ENCODE assay signal across 1 cellular context in the genomic region with DNA sequence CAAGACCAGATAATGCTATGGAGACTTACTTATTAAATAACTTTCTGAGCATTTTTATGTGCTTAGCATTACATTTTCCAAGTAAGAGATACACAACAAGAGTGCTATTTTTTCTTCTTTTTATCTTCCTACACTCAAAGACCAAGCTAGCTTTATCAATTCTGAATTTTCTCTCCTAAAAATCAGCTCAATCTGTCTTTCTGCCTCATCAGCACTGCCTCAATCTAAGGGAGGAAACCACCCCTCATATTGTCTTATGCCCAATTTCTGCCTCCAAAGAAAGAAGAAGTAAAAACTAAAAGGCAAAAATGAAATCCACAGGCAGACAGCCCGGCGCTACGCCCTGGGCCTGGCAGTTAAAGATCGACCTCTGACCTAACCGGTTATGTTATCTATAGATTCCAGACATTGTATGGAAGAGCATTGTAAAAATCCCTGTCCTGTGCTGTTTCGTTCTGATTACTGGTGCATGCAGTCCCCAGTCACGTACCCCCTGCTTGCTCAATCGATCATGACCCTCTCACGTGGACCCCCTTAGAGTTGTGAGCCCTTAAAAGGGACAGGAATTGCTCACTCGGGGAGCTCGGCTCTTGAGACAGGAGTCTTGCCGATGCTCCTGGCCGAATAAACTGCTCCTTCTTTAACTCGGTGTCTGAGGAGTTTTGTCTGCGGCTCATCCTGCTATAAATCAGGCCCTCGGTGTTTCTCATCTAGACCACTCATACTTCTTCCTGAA.
TF ChIP-seq lines count a peak whose summit lies in the region.

No MANE protein-coding gene starts in this region.

TF ChIP-seq in HepG2, 621 proteins besides CTCF, POLR2A, EP300 and RAD21 (continued from another document):
- TF ChIP-seq NR2C2 (CRISPR knock-in tag; IDR thresholded peaks at IDR 0.05; ENCODE audit: borderline replicate concordance) (peak; percentile 24; the same call in 1 of the 2 replicates), MIXL1 (CRISPR knock-in tag; IDR thresholded peaks at IDR 0.05) (0 out of 2 replicates have a peak, but pooled peaks have one; percentile 23), ARNTL (CRISPR knock-in tag; IDR thresholded peaks at IDR 0.05) (peak; percentile 69; the same call in 1 of the 2 replicates), RXRB (CRISPR knock-in tag; IDR thresholded peaks at IDR 0.05; ENCODE audit: borderline replicate concordance) (0 out of 2 replicates have a peak, but pooled peaks have one; percentile 28), CEBPG (CRISPR knock-in tag; IDR thresholded peaks at IDR 0.05) (peak; percentile 47; the same call in 1 of the 2 replicates), SALL1 (CRISPR knock-in tag; IDR thresholded peaks at IDR 0.05) (peak; percentile 65), ZBTB20 (CRISPR knock-in tag; IDR thresholded peaks at IDR 0.05; ENCODE audit: borderline replicate concordance, low read depth) (peak; percentile 86; the same call in 1 of the 2 replicates), SOX5 (CRISPR knock-in tag; IDR thresholded peaks at IDR 0.05; ENCODE audit: borderline replicate concordance) (peak; percentile 33; the same call in 1 of the 2 replicates)
- TF ChIP-seq, protein P1, sequence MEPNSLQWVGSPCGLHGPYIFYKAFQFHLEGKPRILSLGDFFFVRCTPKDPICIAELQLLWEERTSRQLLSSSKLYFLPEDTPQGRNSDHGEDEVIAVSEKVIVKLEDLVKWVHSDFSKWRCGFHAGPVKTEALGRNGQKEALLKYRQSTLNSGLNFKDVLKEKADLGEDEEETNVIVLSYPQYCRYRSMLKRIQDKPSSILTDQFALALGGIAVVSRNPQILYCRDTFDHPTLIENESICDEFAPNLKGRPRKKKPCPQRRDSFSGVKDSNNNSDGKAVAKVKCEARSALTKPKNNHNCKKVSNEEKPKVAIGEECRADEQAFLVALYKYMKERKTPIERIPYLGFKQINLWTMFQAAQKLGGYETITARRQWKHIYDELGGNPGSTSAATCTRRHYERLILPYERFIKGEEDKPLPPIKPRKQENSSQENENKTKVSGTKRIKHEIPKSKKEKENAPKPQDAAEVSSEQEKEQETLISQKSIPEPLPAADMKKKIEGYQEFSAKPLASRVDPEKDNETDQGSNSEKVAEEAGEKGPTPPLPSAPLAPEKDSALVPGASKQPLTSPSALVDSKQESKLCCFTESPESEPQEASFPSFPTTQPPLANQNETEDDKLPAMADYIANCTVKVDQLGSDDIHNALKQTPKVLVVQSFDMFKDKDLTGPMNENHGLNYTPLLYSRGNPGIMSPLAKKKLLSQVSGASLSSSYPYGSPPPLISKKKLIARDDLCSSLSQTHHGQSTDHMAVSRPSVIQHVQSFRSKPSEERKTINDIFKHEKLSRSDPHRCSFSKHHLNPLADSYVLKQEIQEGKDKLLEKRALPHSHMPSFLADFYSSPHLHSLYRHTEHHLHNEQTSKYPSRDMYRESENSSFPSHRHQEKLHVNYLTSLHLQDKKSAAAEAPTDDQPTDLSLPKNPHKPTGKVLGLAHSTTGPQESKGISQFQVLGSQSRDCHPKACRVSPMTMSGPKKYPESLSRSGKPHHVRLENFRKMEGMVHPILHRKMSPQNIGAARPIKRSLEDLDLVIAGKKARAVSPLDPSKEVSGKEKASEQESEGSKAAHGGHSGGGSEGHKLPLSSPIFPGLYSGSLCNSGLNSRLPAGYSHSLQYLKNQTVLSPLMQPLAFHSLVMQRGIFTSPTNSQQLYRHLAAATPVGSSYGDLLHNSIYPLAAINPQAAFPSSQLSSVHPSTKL (CRISPR knock-in tag; IDR thresholded peaks at IDR 0.05): peak; percentile 49; the same call in 1 of the 2 replicates
- TF ChIP-seq, protein P2, sequence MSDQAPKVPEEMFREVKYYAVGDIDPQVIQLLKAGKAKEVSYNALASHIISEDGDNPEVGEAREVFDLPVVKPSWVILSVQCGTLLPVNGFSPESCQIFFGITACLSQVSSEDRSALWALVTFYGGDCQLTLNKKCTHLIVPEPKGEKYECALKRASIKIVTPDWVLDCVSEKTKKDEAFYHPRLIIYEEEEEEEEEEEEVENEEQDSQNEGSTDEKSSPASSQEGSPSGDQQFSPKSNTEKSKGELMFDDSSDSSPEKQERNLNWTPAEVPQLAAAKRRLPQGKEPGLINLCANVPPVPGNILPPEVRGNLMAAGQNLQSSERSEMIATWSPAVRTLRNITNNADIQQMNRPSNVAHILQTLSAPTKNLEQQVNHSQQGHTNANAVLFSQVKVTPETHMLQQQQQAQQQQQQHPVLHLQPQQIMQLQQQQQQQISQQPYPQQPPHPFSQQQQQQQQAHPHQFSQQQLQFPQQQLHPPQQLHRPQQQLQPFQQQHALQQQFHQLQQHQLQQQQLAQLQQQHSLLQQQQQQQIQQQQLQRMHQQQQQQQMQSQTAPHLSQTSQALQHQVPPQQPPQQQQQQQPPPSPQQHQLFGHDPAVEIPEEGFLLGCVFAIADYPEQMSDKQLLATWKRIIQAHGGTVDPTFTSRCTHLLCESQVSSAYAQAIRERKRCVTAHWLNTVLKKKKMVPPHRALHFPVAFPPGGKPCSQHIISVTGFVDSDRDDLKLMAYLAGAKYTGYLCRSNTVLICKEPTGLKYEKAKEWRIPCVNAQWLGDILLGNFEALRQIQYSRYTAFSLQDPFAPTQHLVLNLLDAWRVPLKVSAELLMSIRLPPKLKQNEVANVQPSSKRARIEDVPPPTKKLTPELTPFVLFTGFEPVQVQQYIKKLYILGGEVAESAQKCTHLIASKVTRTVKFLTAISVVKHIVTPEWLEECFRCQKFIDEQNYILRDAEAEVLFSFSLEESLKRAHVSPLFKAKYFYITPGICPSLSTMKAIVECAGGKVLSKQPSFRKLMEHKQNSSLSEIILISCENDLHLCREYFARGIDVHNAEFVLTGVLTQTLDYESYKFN (CRISPR knock-in tag; conservative IDR thresholded peaks at IDR 0.05): 0 out of 2 replicates have a peak, but pooled peaks have one; percentile 45
- TF ChIP-seq, protein P3, sequence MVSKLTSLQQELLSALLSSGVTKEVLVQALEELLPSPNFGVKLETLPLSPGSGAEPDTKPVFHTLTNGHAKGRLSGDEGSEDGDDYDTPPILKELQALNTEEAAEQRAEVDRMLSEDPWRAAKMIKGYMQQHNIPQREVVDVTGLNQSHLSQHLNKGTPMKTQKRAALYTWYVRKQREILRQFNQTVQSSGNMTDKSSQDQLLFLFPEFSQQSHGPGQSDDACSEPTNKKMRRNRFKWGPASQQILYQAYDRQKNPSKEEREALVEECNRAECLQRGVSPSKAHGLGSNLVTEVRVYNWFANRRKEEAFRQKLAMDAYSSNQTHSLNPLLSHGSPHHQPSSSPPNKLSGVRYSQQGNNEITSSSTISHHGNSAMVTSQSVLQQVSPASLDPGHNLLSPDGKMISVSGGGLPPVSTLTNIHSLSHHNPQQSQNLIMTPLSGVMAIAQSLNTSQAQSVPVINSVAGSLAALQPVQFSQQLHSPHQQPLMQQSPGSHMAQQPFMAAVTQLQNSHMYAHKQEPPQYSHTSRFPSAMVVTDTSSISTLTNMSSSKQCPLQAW (CRISPR knock-in tag; IDR thresholded peaks at IDR 0.05): 0 out of 2 replicates have a peak, but pooled peaks have one; percentile 26
- TF ChIP-seq, protein P4, sequence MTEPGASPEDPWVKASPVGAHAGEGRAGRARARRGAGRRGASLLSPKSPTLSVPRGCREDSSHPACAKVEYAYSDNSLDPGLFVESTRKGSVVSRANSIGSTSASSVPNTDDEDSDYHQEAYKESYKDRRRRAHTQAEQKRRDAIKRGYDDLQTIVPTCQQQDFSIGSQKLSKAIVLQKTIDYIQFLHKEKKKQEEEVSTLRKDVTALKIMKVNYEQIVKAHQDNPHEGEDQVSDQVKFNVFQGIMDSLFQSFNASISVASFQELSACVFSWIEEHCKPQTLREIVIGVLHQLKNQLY (CRISPR knock-in tag; IDR thresholded peaks at IDR 0.05): peak; percentile 96
